In genomic region chr10:44975487-44976331, GRCh38 we compare ENCODE assay signal across 8 cellular contexts. TPM values are rescaled to one million over a fixed set of nuclear protein-coding genes. Genes with fewer than 3 reads are reported as not detected.
A peak's percentile ranks its signal among the peaks of the same experiment; 100 is the strongest.
DNase-seq lines count a peak whose midpoint lies in the region; ATAC-seq and TF ChIP-seq lines count a peak whose summit lies in the region.

No MANE protein-coding gene starts in this region.

- H2AFZ ChIP-seq in parathyroid adenoma = no peak overlapping the region

- peaks cover 7% of the 10 kb centered on the region for H3K4me1 ChIP-seq in parathyroid adenoma

- peaks cover 5% of the 10 kb centered on the region for H3K79me2 ChIP-seq in parathyroid adenoma

- DNase-seq in EH (ENCODE audit: low read depth) (peak; percentile 66), NCI-H2171 treated with DMSO at 0.1 percent for 48 hours (lab: John Stamatoyannopoulos, UW) (peak; percentile 44), endothelial cell (ENCODE audit: low spot score) (no peak), GF-D8 (lab: John Stamatoyannopoulos, UW) (no peak), ecto neural progenitor cell (ENCODE audit: low spot score) (no peak)
- DNase-seq in stimulated activated naive CD4-positive, alpha-beta T cell treated with Interleukin-2 at 50 U/mL for 16 hours (lab: John Stamatoyannopoulos, UW) = no peak

- no peak overlapping the region for H3K27ac Mint-ChIP-seq in endothelial cell (ENCODE audit: unreplicated experiment)

- H3K27me3 Mint-ChIP-seq in endothelial cell (ENCODE audit: unreplicated experiment) = peaks cover 11% of the 10 kb centered on the region

- no peaks in the 10 kb centered on the region for H3K27me3 ChIP-seq in parathyroid adenoma (ENCODE audit: control insufficient read depth, insufficient read depth, low read length)

- no peaks in the 10 kb centered on the region for H3K36me3 Mint-ChIP-seq in endothelial cell (ENCODE audit: low read depth, unreplicated experiment)

- H3K27ac ChIP-seq in parathyroid adenoma = no peak overlapping the region

- no peak for ATAC-seq in GM19035 (IDR thresholded peaks at IDR 0.05; ENCODE audit: unreplicated experiment)

- peak overlapping the region; percentile 7 for H3K4me2 ChIP-seq in parathyroid adenoma (ENCODE audit: low read length)

- H3K4me1 Mint-ChIP-seq in endothelial cell (ENCODE audit: unreplicated experiment) = peaks cover 25% of the 10 kb centered on the region

- H3K9ac ChIP-seq in parathyroid adenoma = no peak overlapping the region

- no peak overlapping the region for H3K4me3 ChIP-seq in parathyroid adenoma (ENCODE audit: low read depth, low read length)

- no peaks in the 10 kb centered on the region for H3K9me3 ChIP-seq in parathyroid adenoma (ENCODE audit: control insufficient read depth, low read length)

- TF ChIP-seq CTCF in endothelial cell (IDR thresholded peaks at IDR 0.05; ENCODE audit: unreplicated experiment) (no peak), parathyroid adenoma (IDR thresholded peaks at IDR 0.05) (no peak)

- H3K9me3 Mint-ChIP-seq in endothelial cell (ENCODE audit: unreplicated experiment) = no peaks in the 10 kb centered on the region

- H3K4me3 Mint-ChIP-seq in endothelial cell (ENCODE audit: unreplicated experiment) = peak overlapping the region; percentile 75

- H3K36me3 ChIP-seq in parathyroid adenoma (ENCODE audit: control insufficient read depth, insufficient read depth, low read length) = no peaks in the 10 kb centered on the region

RNA-seq across cellular contexts. Expression of gene DEPP1, which starts 2.9 kb away (rescaled TPM):
- 22.5 TPM for total RNA-seq in endothelial cell (ENCODE audit: unreplicated experiment)

RNA-seq across cellular contexts. Expression of gene RASSF4, which starts 16.1 kb away (rescaled TPM):
- 9.6 TPM for total RNA-seq in endothelial cell (ENCODE audit: unreplicated experiment)

RNA-seq across cellular contexts. Expression of gene ZNF22, which starts 25.0 kb away (rescaled TPM):
- 39.2 TPM for total RNA-seq in endothelial cell (ENCODE audit: unreplicated experiment)

Comparison
In these comparisons a context has a peak if more than half of its experiments do, and no peak if none do; other contexts are left out.
1. DNase-seq: peak in EH (single experiment) and NCI-H2171 treated with DMSO at 0.1 percent for 48 hours (single experiment); none in endothelial cell (single experiment), GF-D8 (single experiment), stimulated activated naive CD4-positive, alpha-beta T cell treated with Interleukin-2 at 50 U/mL for 16 hours (single experiment) and ecto neural progenitor cell (single experiment).